Comparison of ENCODE assay signal across 8 cellular contexts in genomic region chr1:243748706-243749283, GRCh38.
DNase-seq lines count a peak whose midpoint lies in the region; ATAC-seq and TF ChIP-seq lines count a peak whose summit lies in the region.

No MANE protein-coding gene starts in this region.

- peak; percentile 77 for TF ChIP-seq CTCF in brain (conservative IDR thresholded peaks at IDR 0.05)

- H3K9me3 Mint-ChIP-seq in activated T-cell treated with anti-CD3 and anti-CD28 coated beads, Interleukin-2, amount 50 U/mL, for 4 hours: no peaks in the 10 kb centered on the region
- peaks cover 0 to 9% (median 4%) of the 10 kb centered on the region in 5 experiments for H3K9me3 Mint-ChIP-seq in brain

- no peak for DNase-seq in activated T-cell treated with anti-CD3 and anti-CD28 coated beads, Interleukin-2, amount 50 U/mL, for 4 hours
- DNase-seq in activated T-cell treated with anti-CD3 and anti-CD28 coated beads, Interleukin-2, amount 50 U/mL, for 1 hour: no peak
- DNase-seq in HT-29 (ENCODE audit: low spot score) (peak; percentile 65), NCI-H82 (lab: John Stamatoyannopoulos, UW) (peak; percentile 93), inferior parietal cortex (ENCODE audit: extremely low spot score) (peak; percentile 84), superior temporal gyrus (ENCODE audit: extremely low spot score) (peak; percentile 95)

- H3K4me1 Mint-ChIP-seq in activated T-cell treated with anti-CD3 and anti-CD28 coated beads, Interleukin-2, amount 50 U/mL, for 4 hours (ENCODE audit: low read depth): peaks cover 31% of the 10 kb centered on the region
- H3K4me1 Mint-ChIP-seq in brain: peaks cover 89% of the 10 kb centered on the region

- peaks cover 5% of the 10 kb centered on the region for H3K36me3 Mint-ChIP-seq in activated T-cell treated with anti-CD3 and anti-CD28 coated beads, Interleukin-2, amount 50 U/mL, for 4 hours (ENCODE audit: insufficient read depth)
- H3K36me3 Mint-ChIP-seq in brain: peaks cover 11% of the 10 kb centered on the region

- no peak overlapping the region for H3K4me3 Mint-ChIP-seq in activated T-cell treated with anti-CD3 and anti-CD28 coated beads, Interleukin-2, amount 50 U/mL, for 4 hours
- no peak overlapping the region for H3K4me3 Mint-ChIP-seq in brain

- H3K27me3 Mint-ChIP-seq in activated T-cell treated with anti-CD3 and anti-CD28 coated beads, Interleukin-2, amount 50 U/mL, for 4 hours (ENCODE audit: low read depth): no peaks in the 10 kb centered on the region
- H3K27me3 Mint-ChIP-seq in brain: no peaks in the 10 kb centered on the region

- ATAC-seq in activated T-cell treated with anti-CD3 and anti-CD28 coated beads, Interleukin-2, amount 50 U/mL, for 4 hours: peak; percentile 93 to 94
- ATAC-seq in GM21576 (IDR thresholded peaks at IDR 0.05; ENCODE audit: unreplicated experiment): peak; percentile 96

- H3K27ac Mint-ChIP-seq in brain: peak overlapping the region in 4 of 5 experiments; percentile 8 to 83 (median 62)

Comparison
In these comparisons a context has a peak if more than half of its experiments do, and no peak if none do; other contexts are left out.
1. DNase-seq: peak in HT-29 (single experiment), NCI-H82 (single experiment), inferior parietal cortex (single experiment) and superior temporal gyrus (single experiment); none in activated T-cell treated with anti-CD3 and anti-CD28 coated beads, Interleukin-2, amount 50 U/mL, for 4 hours (single experiment) and activated T-cell treated with anti-CD3 and anti-CD28 coated beads, Interleukin-2, amount 50 U/mL, for 1 hour (single experiment).